Comparison of ENCODE assay signal across 1 cellular context in the genomic region with DNA sequence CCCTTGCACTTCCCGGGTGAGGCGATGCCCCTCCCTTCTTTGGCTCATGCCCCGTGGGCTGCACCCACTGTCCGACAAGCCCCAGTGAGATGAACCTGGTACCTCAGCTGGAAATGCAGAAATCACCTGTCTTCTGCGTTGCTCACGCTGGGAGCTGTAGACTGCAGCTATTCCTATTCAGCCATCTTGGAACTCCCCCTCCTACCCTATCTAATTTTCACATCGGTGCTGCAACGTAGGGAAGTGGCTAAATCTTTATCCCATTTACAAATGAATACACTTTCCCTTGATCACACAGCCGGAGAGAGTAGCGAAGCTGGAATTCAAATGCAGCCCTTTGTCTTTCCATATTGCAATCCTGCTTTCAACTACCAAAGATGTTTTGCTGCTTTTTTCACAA.
TF ChIP-seq lines count a peak whose summit lies in the region.

No MANE protein-coding gene starts in this region.

TF ChIP-seq in K562, 482 proteins besides CTCF, POLR2A, EP300 and RAD21:
- TF ChIP-seq CXXC5 (CRISPR knock-in tag; IDR thresholded peaks at IDR 0.05) (peak; percentile 7; the same call in 1 of the 2 replicates), YY1 (IDR thresholded peaks at IDR 0.05; ENCODE audit: borderline replicate concordance in 1 of 3, control insufficient read depth in 1 of 3, extremely low read depth in 1 of 3, insufficient read depth in 3 of 3, insufficient read length in 1 of 3, insufficient replicate concordance in 2 of 3, low read depth in 1 of 3, low read length in 2 of 3) (peak in 1 of 3 experiments; percentile 58), RUNX1 (IDR thresholded peaks at IDR 0.05; ENCODE audit: low read depth) (no peak), HDAC3 (IDR thresholded peaks at IDR 0.05; ENCODE audit: borderline replicate concordance, partially characterized antibody) (no peak), C11orf30 (IDR thresholded peaks at IDR 0.05; ENCODE audit: low read depth) (no peak)
- TF ChIP-seq, protein P1, sequence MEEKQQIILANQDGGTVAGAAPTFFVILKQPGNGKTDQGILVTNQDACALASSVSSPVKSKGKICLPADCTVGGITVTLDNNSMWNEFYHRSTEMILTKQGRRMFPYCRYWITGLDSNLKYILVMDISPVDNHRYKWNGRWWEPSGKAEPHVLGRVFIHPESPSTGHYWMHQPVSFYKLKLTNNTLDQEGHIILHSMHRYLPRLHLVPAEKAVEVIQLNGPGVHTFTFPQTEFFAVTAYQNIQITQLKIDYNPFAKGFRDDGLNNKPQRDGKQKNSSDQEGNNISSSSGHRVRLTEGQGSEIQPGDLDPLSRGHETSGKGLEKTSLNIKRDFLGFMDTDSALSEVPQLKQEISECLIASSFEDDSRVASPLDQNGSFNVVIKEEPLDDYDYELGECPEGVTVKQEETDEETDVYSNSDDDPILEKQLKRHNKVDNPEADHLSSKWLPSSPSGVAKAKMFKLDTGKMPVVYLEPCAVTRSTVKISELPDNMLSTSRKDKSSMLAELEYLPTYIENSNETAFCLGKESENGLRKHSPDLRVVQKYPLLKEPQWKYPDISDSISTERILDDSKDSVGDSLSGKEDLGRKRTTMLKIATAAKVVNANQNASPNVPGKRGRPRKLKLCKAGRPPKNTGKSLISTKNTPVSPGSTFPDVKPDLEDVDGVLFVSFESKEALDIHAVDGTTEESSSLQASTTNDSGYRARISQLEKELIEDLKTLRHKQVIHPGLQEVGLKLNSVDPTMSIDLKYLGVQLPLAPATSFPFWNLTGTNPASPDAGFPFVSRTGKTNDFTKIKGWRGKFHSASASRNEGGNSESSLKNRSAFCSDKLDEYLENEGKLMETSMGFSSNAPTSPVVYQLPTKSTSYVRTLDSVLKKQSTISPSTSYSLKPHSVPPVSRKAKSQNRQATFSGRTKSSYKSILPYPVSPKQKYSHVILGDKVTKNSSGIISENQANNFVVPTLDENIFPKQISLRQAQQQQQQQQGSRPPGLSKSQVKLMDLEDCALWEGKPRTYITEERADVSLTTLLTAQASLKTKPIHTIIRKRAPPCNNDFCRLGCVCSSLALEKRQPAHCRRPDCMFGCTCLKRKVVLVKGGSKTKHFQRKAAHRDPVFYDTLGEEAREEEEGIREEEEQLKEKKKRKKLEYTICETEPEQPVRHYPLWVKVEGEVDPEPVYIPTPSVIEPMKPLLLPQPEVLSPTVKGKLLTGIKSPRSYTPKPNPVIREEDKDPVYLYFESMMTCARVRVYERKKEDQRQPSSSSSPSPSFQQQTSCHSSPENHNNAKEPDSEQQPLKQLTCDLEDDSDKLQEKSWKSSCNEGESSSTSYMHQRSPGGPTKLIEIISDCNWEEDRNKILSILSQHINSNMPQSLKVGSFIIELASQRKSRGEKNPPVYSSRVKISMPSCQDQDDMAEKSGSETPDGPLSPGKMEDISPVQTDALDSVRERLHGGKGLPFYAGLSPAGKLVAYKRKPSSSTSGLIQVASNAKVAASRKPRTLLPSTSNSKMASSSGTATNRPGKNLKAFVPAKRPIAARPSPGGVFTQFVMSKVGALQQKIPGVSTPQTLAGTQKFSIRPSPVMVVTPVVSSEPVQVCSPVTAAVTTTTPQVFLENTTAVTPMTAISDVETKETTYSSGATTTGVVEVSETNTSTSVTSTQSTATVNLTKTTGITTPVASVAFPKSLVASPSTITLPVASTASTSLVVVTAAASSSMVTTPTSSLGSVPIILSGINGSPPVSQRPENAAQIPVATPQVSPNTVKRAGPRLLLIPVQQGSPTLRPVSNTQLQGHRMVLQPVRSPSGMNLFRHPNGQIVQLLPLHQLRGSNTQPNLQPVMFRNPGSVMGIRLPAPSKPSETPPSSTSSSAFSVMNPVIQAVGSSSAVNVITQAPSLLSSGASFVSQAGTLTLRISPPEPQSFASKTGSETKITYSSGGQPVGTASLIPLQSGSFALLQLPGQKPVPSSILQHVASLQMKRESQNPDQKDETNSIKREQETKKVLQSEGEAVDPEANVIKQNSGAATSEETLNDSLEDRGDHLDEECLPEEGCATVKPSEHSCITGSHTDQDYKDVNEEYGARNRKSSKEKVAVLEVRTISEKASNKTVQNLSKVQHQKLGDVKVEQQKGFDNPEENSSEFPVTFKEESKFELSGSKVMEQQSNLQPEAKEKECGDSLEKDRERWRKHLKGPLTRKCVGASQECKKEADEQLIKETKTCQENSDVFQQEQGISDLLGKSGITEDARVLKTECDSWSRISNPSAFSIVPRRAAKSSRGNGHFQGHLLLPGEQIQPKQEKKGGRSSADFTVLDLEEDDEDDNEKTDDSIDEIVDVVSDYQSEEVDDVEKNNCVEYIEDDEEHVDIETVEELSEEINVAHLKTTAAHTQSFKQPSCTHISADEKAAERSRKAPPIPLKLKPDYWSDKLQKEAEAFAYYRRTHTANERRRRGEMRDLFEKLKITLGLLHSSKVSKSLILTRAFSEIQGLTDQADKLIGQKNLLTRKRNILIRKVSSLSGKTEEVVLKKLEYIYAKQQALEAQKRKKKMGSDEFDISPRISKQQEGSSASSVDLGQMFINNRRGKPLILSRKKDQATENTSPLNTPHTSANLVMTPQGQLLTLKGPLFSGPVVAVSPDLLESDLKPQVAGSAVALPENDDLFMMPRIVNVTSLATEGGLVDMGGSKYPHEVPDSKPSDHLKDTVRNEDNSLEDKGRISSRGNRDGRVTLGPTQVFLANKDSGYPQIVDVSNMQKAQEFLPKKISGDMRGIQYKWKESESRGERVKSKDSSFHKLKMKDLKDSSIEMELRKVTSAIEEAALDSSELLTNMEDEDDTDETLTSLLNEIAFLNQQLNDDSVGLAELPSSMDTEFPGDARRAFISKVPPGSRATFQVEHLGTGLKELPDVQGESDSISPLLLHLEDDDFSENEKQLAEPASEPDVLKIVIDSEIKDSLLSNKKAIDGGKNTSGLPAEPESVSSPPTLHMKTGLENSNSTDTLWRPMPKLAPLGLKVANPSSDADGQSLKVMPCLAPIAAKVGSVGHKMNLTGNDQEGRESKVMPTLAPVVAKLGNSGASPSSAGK (IDR thresholded peaks at IDR 0.05) = 0 out of 2 replicates have a peak, but pooled peaks have one; percentile 1
- TF ChIP-seq, protein P2, sequence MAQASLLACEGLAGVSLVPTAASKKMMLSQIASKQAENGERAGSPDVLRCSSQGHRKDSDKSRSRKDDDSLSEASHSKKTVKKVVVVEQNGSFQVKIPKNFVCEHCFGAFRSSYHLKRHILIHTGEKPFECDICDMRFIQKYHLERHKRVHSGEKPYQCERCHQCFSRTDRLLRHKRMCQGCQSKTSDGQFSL (CRISPR knock-in tag; IDR thresholded peaks at IDR 0.05) = no peak
- TF ChIP-seq, protein P2 (tag; IDR thresholded peaks at IDR 0.05) = 0 out of 4 replicates have a peak, but pooled peaks of 1 of the 2 experiments have one; percentile 8
- TF ChIP-seq, protein P3, sequence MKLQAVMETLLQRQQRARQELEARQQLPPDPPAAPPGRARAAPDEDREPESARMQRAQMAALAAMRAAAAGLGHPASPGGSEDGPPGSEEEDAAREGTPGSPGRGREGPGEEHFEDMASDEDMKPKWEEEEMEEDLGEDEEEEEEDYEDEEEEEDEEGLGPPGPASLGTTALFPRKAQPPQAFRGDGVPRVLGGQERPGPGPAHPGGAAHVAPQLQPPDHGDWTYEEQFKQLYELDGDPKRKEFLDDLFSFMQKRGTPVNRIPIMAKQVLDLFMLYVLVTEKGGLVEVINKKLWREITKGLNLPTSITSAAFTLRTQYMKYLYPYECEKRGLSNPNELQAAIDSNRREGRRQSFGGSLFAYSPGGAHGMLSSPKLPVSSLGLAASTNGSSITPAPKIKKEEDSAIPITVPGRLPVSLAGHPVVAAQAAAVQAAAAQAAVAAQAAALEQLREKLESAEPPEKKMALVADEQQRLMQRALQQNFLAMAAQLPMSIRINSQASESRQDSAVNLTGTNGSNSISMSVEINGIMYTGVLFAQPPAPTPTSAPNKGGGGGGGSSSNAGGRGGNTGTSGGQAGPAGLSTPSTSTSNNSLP (IDR thresholded peaks at IDR 0.05; ENCODE audit: borderline replicate concordance, low read depth, low read length) = no peak
